ENCODE assay signal across 8 cellular contexts in genomic region chr6:142871910-142872331, GRCh38.
DNase-seq lines count a peak whose midpoint lies in the region; ATAC-seq, FAIRE-seq and TF ChIP-seq lines count a peak whose summit lies in the region.

No MANE protein-coding gene starts in this region.

- H3K9me3 ChIP-seq in SJCRH30 (replicated peaks): no peaks in the 10 kb centered on the region
- H3K9me3 ChIP-seq in BE2C: no peaks in the 10 kb centered on the region

- H3K27me3 ChIP-seq in SJCRH30 (no peaks in the 10 kb centered on the region), BE2C (no peaks in the 10 kb centered on the region; the same call in 1 of the 2 replicates)

- DNase-seq in SJCRH30 (peak in 1 of 2 experiments; percentile 51), medulla oblongata (ENCODE audit: extremely low spot score) (peak; percentile 86), urothelium cell line (ENCODE audit: low spot score) (peak; percentile 74), HUDEP-2 (lab: John Stamatoyannopoulos, UW; ENCODE audit: unreplicated experiment in 76 of 76) (no peak), BE2C (no peak)
- DNase-seq in central memory CD4-positive, alpha-beta T cell: peak; percentile 78

- TF ChIP-seq CTCF in BE2C (IDR thresholded peaks at IDR 0.05; ENCODE audit: low read depth, low read length): no peak

- peak; percentile 90 for ATAC-seq in GM18520 (IDR thresholded peaks at IDR 0.05; ENCODE audit: unreplicated experiment)
- peak; percentile 96 for ATAC-seq in HG02798 (IDR thresholded peaks at IDR 0.05; ENCODE audit: poor library complexity, unreplicated experiment)

- peak; percentile 52 for FAIRE-seq in urothelium cell line (lab: Jason Lieb, UNC)

- H3K27ac ChIP-seq in SJCRH30: peak overlapping the region; percentile 22

- H3K4me3 ChIP-seq in SJCRH30: no peak overlapping the region
- H3K4me3 ChIP-seq in BE2C (ENCODE audit: low read depth, low read length): no peak overlapping the region

- H3K4me1 ChIP-seq in SJCRH30: peaks cover 24% of the 10 kb centered on the region
- peaks cover 2% of the 10 kb centered on the region; the same call in 1 of the 2 replicates for H3K4me1 ChIP-seq in BE2C

- no peaks in the 10 kb centered on the region for H3K36me3 ChIP-seq in SJCRH30
- H3K36me3 ChIP-seq in BE2C: no peaks in the 10 kb centered on the region

Comparison
In these comparisons a context has a peak if more than half of its experiments do, and no peak if none do; other contexts are left out.
1. DNase-seq: peak in central memory CD4-positive, alpha-beta T cell (single experiment), medulla oblongata (single experiment) and urothelium cell line (single experiment); none in HUDEP-2 (0 of 76) and BE2C (single experiment).